In the genomic region with DNA sequence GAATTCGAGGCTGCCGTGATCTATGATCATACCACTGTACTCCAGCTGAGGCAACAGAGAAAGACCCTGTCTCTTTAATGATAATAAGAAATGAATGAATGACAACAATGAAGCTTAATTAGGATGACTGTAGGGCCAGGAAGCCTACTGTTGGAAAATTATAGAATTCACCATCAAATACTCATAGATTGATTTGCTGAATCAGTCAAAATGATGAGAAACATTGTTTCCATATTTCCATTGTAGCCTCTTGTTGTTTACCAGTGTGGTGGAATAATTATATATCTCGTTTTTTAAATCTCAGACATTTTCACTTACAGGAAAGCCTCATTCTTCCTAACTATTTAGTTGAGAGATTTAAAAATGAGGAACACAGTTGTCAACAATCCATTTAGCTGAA, we compare ENCODE assay signal across 17 cellular contexts.
A peak's percentile ranks its signal among the peaks of the same experiment; 100 is the strongest.
DNase-seq lines count a peak whose midpoint lies in the region; ATAC-seq, FAIRE-seq and TF ChIP-seq lines count a peak whose summit lies in the region.
"Had no signal": no experiment of that assay in that cellular context is flagged by ENCODE, and none has a peak within 500 bp of the region (broad histone marks: within the 10 kb centered on the region; RNA-seq: fewer than 3 reads in every experiment).

No MANE protein-coding gene starts in this region.

- TF ChIP-seq RAD21 in HepG2 (CRISPR knock-in tag; IDR thresholded peaks at IDR 0.05), result no peak

- in situ Hi-C loops in HepG2 (cut with HindIII; ENCODE audit: extremely low pct_ligation_motif_present, low pct_unique_long_range_greater_than_20kb), result no loop called here
- in situ Hi-C loops in mammary epithelial cell (cut with MboI; ENCODE audit: low sequenced_read_pairs in 2 of 2), result no loop called here

- no peak for TF ChIP-seq POLR2A in HepG2 (IDR thresholded peaks at IDR 0.05; ENCODE audit: insufficient read depth in 1 of 2, low read depth in 2 of 2, low read length in 2 of 2)
- no peak for TF ChIP-seq POLR2A in right lobe of liver (IDR thresholded peaks at IDR 0.05)

- TF ChIP-seq EP300 in HepG2 (IDR thresholded peaks at IDR 0.05; ENCODE audit: low read depth in 2 of 2, low read length in 2 of 2) (no peak), HepG2 (CRISPR knock-in tag; IDR thresholded peaks at IDR 0.05; ENCODE audit: borderline replicate concordance) (no peak)

- H3K4me3 Mint-ChIP-seq in osteocyte (ENCODE audit: unreplicated experiment), result no peak overlapping the region
- H3K4me3 Mint-ChIP-seq: B cell; CD4-positive, alpha-beta T cell; H9 had no signal

- no peaks in the 10 kb centered on the region for H3K79me2 ChIP-seq in HepG2 (ENCODE audit: insufficient read depth, low read length)
- no peaks in the 10 kb centered on the region for H3K79me2 ChIP-seq in mammary epithelial cell (ENCODE audit: insufficient read depth, low read length)

- H3K4me2 ChIP-seq in HepG2 (ENCODE audit: low read depth, low read length) (no peak overlapping the region), mammary epithelial cell (ENCODE audit: insufficient read depth, low read depth, low read length) (no peak overlapping the region)

- H3K27ac ChIP-seq in HepG2 (ENCODE audit: extremely low read length, insufficient read depth, low read length), result no peak overlapping the region
- no peak overlapping the region for H3K27ac ChIP-seq in right lobe of liver
- H3K27ac ChIP-seq in mammary epithelial cell (ENCODE audit: insufficient read depth, low read depth, low read length), result peak overlapping the region; percentile 31
- no peak overlapping the region for H3K27ac ChIP-seq in caudate nucleus (ENCODE audit: low read depth, low read length)

- H3K4me1 Mint-ChIP-seq in osteocyte (ENCODE audit: unreplicated experiment), result peaks cover 92% of the 10 kb centered on the region

- no peak for FAIRE-seq in HepG2 (lab: Jason Lieb, UNC)

- BruUV-seq in HepG2 (replicated peaks; lab: Mats Ljungman, UMichigan) (no TSS peak), mammary epithelial cell (replicated peaks; lab: Mats Ljungman, UMichigan) (no TSS peak)

- dilution Hi-C loops in mammary epithelial cell (cut with HindIII; ENCODE audit: low sequenced_read_pairs), result no loop called here

- TF ChIP-seq CTCF in HepG2 (CRISPR knock-in tag; IDR thresholded peaks at IDR 0.05) (no peak), right lobe of liver (IDR thresholded peaks at IDR 0.05) (no peak), mammary epithelial cell (conservative IDR thresholded peaks at IDR 0.05 in 1 of 2, IDR thresholded peaks at IDR 0.05 in 1 of 2; ENCODE audit: extremely low read depth in 1 of 2, insufficient read depth in 1 of 2, low read depth in 1 of 2, low read length in 2 of 2) (no peak), osteocyte (IDR thresholded peaks at IDR 0.05) (no peak)

- DNase-seq in HepG2 (ENCODE audit: low spot score) (no peak), right lobe of liver (no peak), mammary epithelial cell (no peak), osteocyte (ENCODE audit: extremely low spot score, unreplicated experiment) (no peak), Ammon's horn (ENCODE audit: low spot score) (no peak), caudate nucleus (lab: John Stamatoyannopoulos, UW) (no peak), NCI-H82 (lab: John Stamatoyannopoulos, UW) (no peak)
- DNase-seq: 8988T; ACHN; C1 segment of cervical spinal cord; Calu3; CD4-positive, alpha-beta T cell; DMS 273 treated with DMSO at 0.1 percent for 48 hours; GOT3; H9 had no signal

- CTCF ChIA-PET in HepG2 (lab: Yijun Ruan, JAX; ENCODE audit: low intra/inter-chr PET ratio, low total read pairs) (no interaction called here), mammary epithelial cell (lab: Charles Lee; ENCODE audit: low non-redundant PET) (no interaction called here)

- H4K20me1 ChIP-seq in HepG2 (ENCODE audit: insufficient read depth, low read length), result no peaks in the 10 kb centered on the region
- H4K20me1 ChIP-seq in mammary epithelial cell (ENCODE audit: insufficient read depth, low read length), result no peaks in the 10 kb centered on the region

- H3K9ac ChIP-seq in HepG2 (ENCODE audit: insufficient read depth, low read depth, low read length), result no peak overlapping the region
- no peak overlapping the region for H3K9ac ChIP-seq in mammary epithelial cell (ENCODE audit: insufficient read depth, low read length)

- no peak for ATAC-seq in HepG2
- ATAC-seq in right lobe of liver, result no peak
- no peak for ATAC-seq in GM21423 (IDR thresholded peaks at IDR 0.05; ENCODE audit: unreplicated experiment)

- H2AFZ ChIP-seq in HepG2 (ENCODE audit: low read length) (no peak overlapping the region), mammary epithelial cell (ENCODE audit: low read depth, low read length) (no peak overlapping the region)

- H3K36me3 ChIP-seq in HepG2 (replicated peaks in 1 of 2; ENCODE audit: control insufficient read depth in 1 of 2, insufficient read depth in 2 of 2, low read length in 2 of 2) (no peaks in the 10 kb centered on the region; a peak in 1 of 5 replicates), right lobe of liver (no peaks in the 10 kb centered on the region), mammary epithelial cell (ENCODE audit: insufficient read depth, low read length) (no peaks in the 10 kb centered on the region)

- WGBS in HepG2 (ENCODE audit: low lambda C conversion rate), result 94% methylated on average over 3 of the region's 3 CpGs
- WGBS in right lobe of liver (ENCODE audit: insufficient coverage, low coverage, low lambda C conversion rate, missing lambda C conversion rate), result 94% methylated on average over 3 of the region's 3 CpGs
- WGBS in mammary epithelial cell (ENCODE audit: low coverage, missing lambda C conversion rate), result 98% methylated on average over 3 of the region's 3 CpGs

- H3K4me3 ChIP-seq in HepG2 (replicated peaks in 1 of 3; ENCODE audit: insufficient read depth in 1 of 3, low read depth in 2 of 3, low read length in 3 of 3) (no peak overlapping the region), right lobe of liver (no peak overlapping the region), mammary epithelial cell (replicated peaks in 1 of 3; ENCODE audit: insufficient read depth in 1 of 3, low read depth in 2 of 3, low read length in 3 of 3) (no peak overlapping the region)

- no peaks in the 10 kb centered on the region for H3K27me3 ChIP-seq in HepG2 (ENCODE audit: control insufficient read depth in 1 of 2, insufficient read depth in 2 of 2, low read length in 2 of 2)
- no peaks in the 10 kb centered on the region for H3K27me3 ChIP-seq in right lobe of liver
- no peaks in the 10 kb centered on the region for H3K27me3 ChIP-seq in mammary epithelial cell (ENCODE audit: insufficient read depth, low read length)

- peak overlapping the region; percentile 94 for H3K27ac Mint-ChIP-seq in osteocyte (ENCODE audit: unreplicated experiment)
- H3K27ac Mint-ChIP-seq: B cell; CD4-positive, alpha-beta T cell; H9 had no signal

- POLR2A ChIA-PET in HepG2 (lab: Yijun Ruan, JAX), result interaction anchor here (0.8 to 2.8 kb wide), 3 partner anchors 12 to 95 kb away, joined by 3 to 7 read pairs (median 4); no protein-coding TSS in a partner anchor

- peaks cover 25% of the 10 kb centered on the region for H3K4me1 ChIP-seq in HepG2 (ENCODE audit: insufficient read depth, low read length)
- H3K4me1 ChIP-seq in right lobe of liver, result no peaks in the 10 kb centered on the region
- peaks cover 48% of the 10 kb centered on the region for H3K4me1 ChIP-seq in mammary epithelial cell (ENCODE audit: insufficient read depth, low read length)

- H3K9me3 Mint-ChIP-seq in osteocyte (ENCODE audit: unreplicated experiment), result no peaks in the 10 kb centered on the region
- H3K9me3 Mint-ChIP-seq: CD4-positive, alpha-beta T cell; H9 had no signal

- H3K9me3 ChIP-seq in HepG2 (ENCODE audit: low read length) (no peaks in the 10 kb centered on the region), right lobe of liver (no peaks in the 10 kb centered on the region), mammary epithelial cell (replicated peaks; ENCODE audit: insufficient read depth, low read length) (no peaks in the 10 kb centered on the region)

- intact Hi-C loops in HepG2 (cut with micrococcal nuclease; ENCODE audit: unreplicated experiment), result no loop called here
- intact Hi-C loops in right lobe of liver (cut with DNase I), result no loop called here
- intact Hi-C loops in mammary epithelial cell (cut with micrococcal nuclease), result no loop called here

- H3K27me3 Mint-ChIP-seq in osteocyte (ENCODE audit: unreplicated experiment), result no peaks in the 10 kb centered on the region
- H3K27me3 Mint-ChIP-seq: B cell; CD4-positive, alpha-beta T cell had no signal

- peaks cover 3% of the 10 kb centered on the region for H3K36me3 Mint-ChIP-seq in osteocyte (ENCODE audit: unreplicated experiment)

TF ChIP-seq in HepG2, 621 proteins besides CTCF, POLR2A, EP300 and RAD21:
- TF ChIP-seq MAFK (conservative IDR thresholded peaks at IDR 0.05 in 1 of 2, IDR thresholded peaks at IDR 0.05 in 1 of 2; ENCODE audit: low read length in 2 of 2) (peak; percentile 34 to 60; a peak in 3 of 4 replicates), MAFF (IDR thresholded peaks at IDR 0.05; ENCODE audit: low read depth, low read length) (0 out of 2 replicates have a peak, but pooled peaks have one; percentile 17), NFATC3 (CRISPR knock-in tag; IDR thresholded peaks at IDR 0.05) (no peak), SUZ12 (IDR thresholded peaks at IDR 0.05; ENCODE audit: low read depth, low read length) (no peak)
